Comparison of ENCODE assay signal across 27 cellular contexts in the genomic region with DNA sequence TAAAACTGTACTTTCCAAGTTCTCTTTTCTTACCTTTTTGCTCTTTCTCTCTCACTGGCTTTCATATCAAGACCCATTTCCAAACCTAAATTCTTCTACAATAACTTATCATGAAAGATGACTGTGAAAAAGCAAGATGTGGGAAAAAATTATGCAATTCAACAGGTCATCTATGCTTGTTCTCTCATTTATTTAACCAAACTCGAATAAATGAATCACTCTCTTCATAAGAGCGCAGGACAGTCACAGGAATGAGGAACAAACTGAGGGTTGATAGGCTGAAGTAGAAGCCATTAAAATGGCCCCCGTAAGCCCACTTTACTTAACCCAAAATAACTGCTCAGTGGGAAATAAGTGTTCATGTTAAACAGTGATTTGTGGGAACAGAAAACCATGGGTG.
DNase-seq lines count a peak whose midpoint lies in the region; ATAC-seq and TF ChIP-seq lines count a peak whose summit lies in the region.
"Had no signal": no experiment of that assay in that cellular context is flagged by ENCODE, and none has a peak within 500 bp of the region (broad histone marks: within the 10 kb centered on the region; RNA-seq: fewer than 3 reads in every experiment).

No MANE protein-coding gene starts in this region.

- CTCF ChIA-PET in MCF 10A (lab: Yijun Ruan, JAX) = no interaction called here

- TF ChIP-seq POLR2A in breast epithelium (IDR thresholded peaks at IDR 0.05) = no peak
- no peak for TF ChIP-seq POLR2A in suprapubic skin (IDR thresholded peaks at IDR 0.05)
- TF ChIP-seq POLR2A in esophagus muscularis mucosa (IDR thresholded peaks at IDR 0.05; ENCODE audit: low read depth) = no peak

- no peak for DNase-seq in breast epithelium (ENCODE audit: low spot score in 2 of 2)
- no peak for DNase-seq in MCF 10A (ENCODE audit: unreplicated experiment)
- DNase-seq in fibroblast of the aortic adventitia (ENCODE audit: low read depth) = peak; percentile 18
- DNase-seq in suprapubic skin (ENCODE audit: low spot score in 2 of 2) = no peak
- DNase-seq in esophagus muscularis mucosa (ENCODE audit: extremely low spot score) = no peak
- DNase-seq in NCI-H2171 treated with DMSO at 0.1 percent for 48 hours (lab: John Stamatoyannopoulos, UW) = no peak
- DNase-seq: 8988T; ACHN; C1 segment of cervical spinal cord; CD4-positive, alpha-beta memory T cell; COR-L47; DMS53; H7; KBM-7; MG63; NCI-H1105 treated with DMSO at 0.1 percent for 48 hours; NCI-H146; NCI-H1930; NCI-H2227 treated with DMSO at 0.1 percent for 48 hours; NCI-H526 treated with DMSO at 0.1 percent for 48 hours; Right ventricle myocardium superior; RPMI8226; SW 1271 had no signal

- no peaks in the 10 kb centered on the region for H3K9me3 Mint-ChIP-seq in MCF 10A (ENCODE audit: unreplicated experiment)

- H3K27me3 ChIP-seq in breast epithelium = no peaks in the 10 kb centered on the region
- no peaks in the 10 kb centered on the region for H3K27me3 ChIP-seq in suprapubic skin
- H3K27me3 ChIP-seq in esophagus muscularis mucosa = no peaks in the 10 kb centered on the region
- H3K27me3 ChIP-seq: MG63, SJSA1 had no signal

- no peak for TF ChIP-seq EP300 in suprapubic skin (IDR thresholded peaks at IDR 0.05)
- no peak for TF ChIP-seq EP300 in esophagus muscularis mucosa (IDR thresholded peaks at IDR 0.05)

- H3K27ac Mint-ChIP-seq in MCF 10A (ENCODE audit: low read depth, unreplicated experiment) = no peak overlapping the region

- H3K9me3 ChIP-seq in breast epithelium (no peaks in the 10 kb centered on the region), suprapubic skin (no peaks in the 10 kb centered on the region), esophagus muscularis mucosa (no peaks in the 10 kb centered on the region)
- H3K9me3 ChIP-seq: MG63, SJSA1 had no signal

- H3K4me1 ChIP-seq in breast epithelium (no peaks in the 10 kb centered on the region), suprapubic skin (no peaks in the 10 kb centered on the region), esophagus muscularis mucosa (no peaks in the 10 kb centered on the region)
- H3K4me1 ChIP-seq: SJSA1 had no signal

- whole genome bisulfite sequencing in suprapubic skin = 73% methylated on average over 3 of the region's 3 CpGs
- WGBS in esophagus muscularis mucosa = 80% methylated on average over 3 of the region's 3 CpGs

- H3K27ac ChIP-seq in breast epithelium (peak overlapping the region; percentile 38 to 81), VCaP (peak overlapping the region; percentile 79; the same call in 1 of the 2 replicates), suprapubic skin (peak overlapping the region; percentile 59), esophagus muscularis mucosa (replicated peaks in 1 of 4) (no peak overlapping the region)
- H3K27ac ChIP-seq: SJSA1 had no signal

- TF ChIP-seq CTCF in breast epithelium (IDR thresholded peaks at IDR 0.05) (no peak), MCF 10A (IDR thresholded peaks at IDR 0.05; ENCODE audit: unreplicated experiment) (no peak), VCaP (conservative IDR thresholded peaks at IDR 0.05) (no peak), fibroblast of the aortic adventitia (IDR thresholded peaks at IDR 0.05; ENCODE audit: insufficient read depth, low read length) (no peak), suprapubic skin (IDR thresholded peaks at IDR 0.05) (no peak), esophagus muscularis mucosa (IDR thresholded peaks at IDR 0.05) (no peak)

- BruUV-seq in MCF 10A (replicated peaks; lab: Mats Ljungman, UMichigan) = no TSS peak

- H3K4me3 Mint-ChIP-seq in MCF 10A (ENCODE audit: unreplicated experiment) = no peak overlapping the region
- H3K4me3 Mint-ChIP-seq: CD4-positive, alpha-beta memory T cell had no signal

- no peaks in the 10 kb centered on the region for H3K36me3 Mint-ChIP-seq in MCF 10A (ENCODE audit: insufficient read depth, unreplicated experiment)
- H3K36me3 Mint-ChIP-seq: CD4-positive, alpha-beta memory T cell had no signal

- POLR2A ChIA-PET in MCF 10A (lab: Yijun Ruan, JAX) = no interaction called here

- H3K4me3 ChIP-seq in breast epithelium (no peak overlapping the region), fibroblast of the aortic adventitia (ENCODE audit: low read depth, low read length) (no peak overlapping the region), suprapubic skin (no peak overlapping the region), esophagus muscularis mucosa (no peak overlapping the region)
- H3K4me3 ChIP-seq: GM12878, MG63, SJSA1 had no signal

- H3K36me3 ChIP-seq in breast epithelium (no peaks in the 10 kb centered on the region), suprapubic skin (no peaks in the 10 kb centered on the region), esophagus muscularis mucosa (no peaks in the 10 kb centered on the region)
- H3K36me3 ChIP-seq: MG63, SJSA1 had no signal

- H3K4me1 Mint-ChIP-seq in MCF 10A (ENCODE audit: insufficient read depth, unreplicated experiment) = no peaks in the 10 kb centered on the region
- H3K4me1 Mint-ChIP-seq: CD4-positive, alpha-beta memory T cell had no signal

- intact Hi-C loops in breast epithelium (cut with DNase I; ENCODE audit: low total_unique reads) (no loop called here), MCF 10A (cut with micrococcal nuclease) (no loop called here), esophagus muscularis mucosa (cut with DNase I) (no loop called here)

- H3K27me3 Mint-ChIP-seq in MCF 10A (ENCODE audit: insufficient read depth, unreplicated experiment) = no peaks in the 10 kb centered on the region
- H3K27me3 Mint-ChIP-seq: CD4-positive, alpha-beta memory T cell had no signal

- no peak for ATAC-seq in HG02973 (IDR thresholded peaks at IDR 0.05; ENCODE audit: unreplicated experiment)
- ATAC-seq: GM12878 had no signal

Comparison
In these comparisons a context has a peak if more than half of its experiments do, and no peak if none do; other contexts are left out.
1. H3K27ac ChIP-seq: peak in breast epithelium (2 of 2), VCaP (single experiment) and suprapubic skin (single experiment); none in esophagus muscularis mucosa (0 of 4).